Comparison of ENCODE assay signal across 9 cellular contexts in the genomic region with DNA sequence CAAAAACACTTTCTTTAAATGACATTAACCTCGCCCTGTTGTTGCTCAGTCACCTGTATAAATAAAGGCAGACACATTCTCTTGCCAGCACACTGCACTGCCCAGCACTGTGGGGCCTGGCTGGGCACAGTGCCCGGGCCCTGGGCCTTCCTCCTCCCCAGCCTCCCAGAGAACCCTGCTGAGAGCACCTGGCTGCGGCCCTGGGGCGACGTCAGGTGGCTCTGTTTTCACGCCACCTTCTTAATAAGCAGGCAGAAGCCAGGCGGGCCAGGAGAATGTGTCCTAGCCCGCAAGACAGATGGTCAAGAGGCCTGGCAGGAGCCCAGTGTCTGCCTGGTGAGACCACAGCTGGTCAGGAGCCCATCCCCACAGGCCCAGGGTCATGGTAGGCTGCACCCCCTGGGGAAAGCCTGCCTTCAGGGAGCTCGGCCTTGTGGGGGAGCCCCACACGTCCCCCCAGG.
DNase-seq lines count a peak whose midpoint lies in the region; TF ChIP-seq lines count a peak whose summit lies in the region.
"Had no signal": no experiment of that assay in that cellular context is flagged by ENCODE, and none has a peak within 500 bp of the region (broad histone marks: within the 10 kb centered on the region; RNA-seq: fewer than 3 reads in every experiment).

No MANE protein-coding gene starts in this region.

- no peak for TF ChIP-seq CTCF in nephron (IDR thresholded peaks at IDR 0.05; ENCODE audit: unreplicated experiment in 3 of 3)
- TF ChIP-seq CTCF in nephron progenitor cell (IDR thresholded peaks at IDR 0.05), result no peak

- H3K9me3 Mint-ChIP-seq in nephron (no peaks in the 10 kb centered on the region), nephron progenitor cell (no peaks in the 10 kb centered on the region)
- H3K9me3 Mint-ChIP-seq: WTC11 had no signal

- H3K27ac Mint-ChIP-seq in nephron, result peak overlapping the region; percentile 37 to 62 (median 50)
- no peak overlapping the region for H3K27ac Mint-ChIP-seq in nephron progenitor cell
- H3K27ac Mint-ChIP-seq: WTC11 had no signal

- H3K4me3 Mint-ChIP-seq in nephron (no peak overlapping the region), nephron progenitor cell (no peak overlapping the region)
- H3K4me3 Mint-ChIP-seq: WTC11 had no signal

- peaks cover 12% of the 10 kb centered on the region for H3K4me1 Mint-ChIP-seq in nephron
- peaks cover 38% of the 10 kb centered on the region for H3K4me1 Mint-ChIP-seq in nephron progenitor cell

- H3K27me3 Mint-ChIP-seq in nephron (ENCODE audit: low read depth), result peaks cover 29% of the 10 kb centered on the region
- peaks cover 16% of the 10 kb centered on the region for H3K27me3 Mint-ChIP-seq in nephron progenitor cell (ENCODE audit: low read depth, poor library complexity)

- no peaks in the 10 kb centered on the region for H3K36me3 Mint-ChIP-seq in nephron (ENCODE audit: low read depth)
- no peaks in the 10 kb centered on the region for H3K36me3 Mint-ChIP-seq in nephron progenitor cell (ENCODE audit: low read depth)
- H3K36me3 Mint-ChIP-seq: WTC11 had no signal

- DNase-seq in DMS79 treated with DMSO at 0.1 percent for 48 hours (lab: John Stamatoyannopoulos, UW) (peak; percentile 92), NCI-H2171 (lab: John Stamatoyannopoulos, UW) (peak; percentile 74), cerebellar cortex (ENCODE audit: low spot score) (peak; percentile 73), nephron progenitor cell (no peak)
- no peak for DNase-seq in stimulated activated CD4-positive, alpha-beta T cell treated with anti-CD3 and anti-CD28 coated beads, Interleukin-4, amount 100 ng/mL, for 4 hours
- DNase-seq in activated CD4-positive, alpha-beta T cell treated with anti-CD3 and anti-CD28 coated beads, Interleukin-2, amount 50 U/mL, for 4 hours, result no peak
- no peak for DNase-seq in stimulated activated CD4-positive, alpha-beta T cell treated with anti-CD3 and anti-CD28 coated beads, Interleukin-2, amount 100 ng/mL, for 24 hours

Comparison
In these comparisons a context has a peak if more than half of its experiments do, and no peak if none do; other contexts are left out.
1. DNase-seq: peak in DMS79 treated with DMSO at 0.1 percent for 48 hours (single experiment), NCI-H2171 (single experiment) and cerebellar cortex (single experiment); none in stimulated activated CD4-positive, alpha-beta T cell treated with anti-CD3 and anti-CD28 coated beads, Interleukin-4, amount 100 ng/mL, for 4 hours (0 of 2), activated CD4-positive, alpha-beta T cell treated with anti-CD3 and anti-CD28 coated beads, Interleukin-2, amount 50 U/mL, for 4 hours (0 of 2), stimulated activated CD4-positive, alpha-beta T cell treated with anti-CD3 and anti-CD28 coated beads, Interleukin-2, amount 100 ng/mL, for 24 hours (0 of 2) and nephron progenitor cell (single experiment).